ENCODE assay signal across 26 cellular contexts in genomic region chr19:38494379-38494778, GRCh38.
"Had no signal": no experiment of that assay in that cellular context is flagged by ENCODE, and none has a peak within 500 bp of the region (broad histone marks: within the 10 kb centered on the region; RNA-seq: fewer than 3 reads in every experiment).

No MANE protein-coding gene starts in this region.

- H3K27ac Mint-ChIP-seq: endodermal cell, immature natural killer cell, nephron had no signal

- H3K9me3 Mint-ChIP-seq: endodermal cell had no signal

- H3K9me3 ChIP-seq: neutrophil, thoracic aorta, transverse colon had no signal

- H3K36me3 Mint-ChIP-seq: immature natural killer cell had no signal

- H3K4me1 ChIP-seq: foreskin keratinocyte, left ventricle myocardium inferior, stomach, transverse colon had no signal

- H3K27me3 ChIP-seq: foreskin keratinocyte, transverse colon had no signal

- H3K4me3 Mint-ChIP-seq: endodermal cell, immature natural killer cell, naive B cell, nephron had no signal

- H3K4me1 Mint-ChIP-seq: immature natural killer cell had no signal

- H3K36me3 ChIP-seq: left ventricle myocardium inferior, neutrophil, spleen, stomach, thoracic aorta, transverse colon had no signal

- H3K27ac ChIP-seq: coronary artery, foreskin keratinocyte, left ventricle myocardium inferior, neutrophil, spleen, stomach, thoracic aorta, transverse colon had no signal

- ATAC-seq: foreskin keratinocyte, left cardiac atrium, sciatic nerve had no signal

- DNase-seq: effector CD4-positive, alpha-beta T cell; endodermal cell; erythroblast; foreskin keratinocyte; head of caudate nucleus; hippocampal formation; immature natural killer cell; kidney; left cardiac atrium; left ventricle myocardium inferior; mesenchymal stem cell; naive B cell; spleen; stimulated activated CD4-positive, alpha-beta T cell treated with anti-CD3 and anti-CD28 coated beads, Interleukin-15, amount 100 ng/mL, for 24 hours; stimulated activated CD4-positive, alpha-beta T cell treated with anti-CD3 and anti-CD28 coated beads, Interleukin-1b, Interleukin-23, amount 100 ng/mL, for 48 hours; stimulated activated CD4-positive, alpha-beta T cell treated with anti-CD3 and anti-CD28 coated beads, Interleukin-4, amount 100 ng/mL, for 24 hours; stimulated activated naive CD4-positive, alpha-beta T cell; stomach; substantia nigra; transverse colon had no signal

- H3K4me3 ChIP-seq: coronary artery, left ventricle myocardium inferior, lung, spleen, stomach, thoracic aorta, transverse colon had no signal
